Comparison of ENCODE assay signal across 8 cellular contexts in the genomic region with DNA sequence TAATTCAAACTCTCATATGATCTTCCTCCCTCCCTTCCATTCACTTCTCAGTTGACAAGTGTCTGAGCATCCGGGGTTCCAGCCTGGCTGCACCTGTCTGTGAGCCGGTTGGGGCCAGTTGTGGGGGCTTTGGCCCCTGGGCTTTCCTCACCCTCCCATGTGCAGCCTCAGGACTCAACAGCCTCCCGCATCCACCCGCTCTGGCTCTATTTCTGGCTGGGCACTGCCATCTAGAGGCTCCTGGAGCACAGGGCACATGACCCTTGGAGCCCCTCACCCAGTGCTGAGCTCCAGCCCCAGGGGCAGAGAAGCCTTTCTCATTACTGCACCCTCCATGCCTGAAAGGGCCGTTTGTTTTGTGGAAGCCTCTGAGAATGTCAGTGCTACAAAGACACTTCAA. TPM values are rescaled to one million over a fixed set of nuclear protein-coding genes. Genes with fewer than 3 reads are reported as not detected.
DNase-seq lines count a peak whose midpoint lies in the region; ATAC-seq and FAIRE-seq lines count a peak whose summit lies in the region.

No MANE protein-coding gene starts in this region.

- peaks cover 0 to 34% (median 8%) of the 10 kb centered on the region in 11 experiments; a peak in 11 of 22 replicates for H4K20me1 ChIP-seq in BLaER1 treated with 17β-estradiol and CSF1 and Interleukin-3, amounts not matched to agents 10 nM and 100 nM

- no peak overlapping the region for H3K4me3 ChIP-seq in BLaER1 treated with 17β-estradiol and CSF1 and Interleukin-3, amounts not matched to agents 10 nM and 100 nM

- no peaks in the 10 kb centered on the region for H3K9me3 ChIP-seq in BLaER1 treated with 17β-estradiol and CSF1 and Interleukin-3, amounts not matched to agents 10 nM and 100 nM (replicated peaks in 1 of 11)

- H3K27me3 ChIP-seq in BLaER1 treated with 17β-estradiol and CSF1 and Interleukin-3, amounts not matched to agents 10 nM and 100 nM, result no peaks in the 10 kb centered on the region

- H3K27ac ChIP-seq in BLaER1 treated with 17β-estradiol and CSF1 and Interleukin-3, amounts not matched to agents 10 nM and 100 nM, result peak overlapping the region in 4 of 11 experiments; percentile 5 to 60 (median 34); a peak in 1 of 22 replicates

- DNase-seq in GM19239 (ENCODE audit: insufficient read length, low spot score), result peak; percentile 22
- peak; percentile 79 for DNase-seq in HTR-8/SVneo (ENCODE audit: insufficient read length, low spot score)
- peak; percentile 69 for DNase-seq in RKO (ENCODE audit: low spot score)
- DNase-seq in activated effector memory CD4-positive, alpha-beta T cell treated with anti-CD3 and anti-CD28 coated beads, Interleukin-2, amount 50 U/mL, for 16 hours, result peak; percentile 82
- peak in 41 of 42 donors; percentile 25 to 79 (median 55) for DNase-seq in head of caudate nucleus
- peak; percentile 60 for DNase-seq in sciatic nerve (ENCODE audit: low spot score)

- intact Hi-C loops in head of caudate nucleus (cut with DNase I) (no loop called here), sciatic nerve (cut with DNase I) (no loop called here)

- H3K4me2 ChIP-seq in BLaER1 treated with 17β-estradiol and CSF1 and Interleukin-3, amounts not matched to agents 10 nM and 100 nM, result peak overlapping the region in 9 of 11 experiments; percentile 57 to 95 (median 84); a peak in 17 of 22 replicates

- ATAC-seq in sciatic nerve (peak; percentile 70), GM18520 (IDR thresholded peaks at IDR 0.05; ENCODE audit: unreplicated experiment) (no peak)

- H3K9ac ChIP-seq in BLaER1 treated with 17β-estradiol and CSF1 and Interleukin-3, amounts not matched to agents 10 nM and 100 nM, result peak overlapping the region in 2 of 11 experiments; percentile 19 to 56; a peak in 2 of 22 replicates

- H3K4me1 ChIP-seq in BLaER1 treated with 17β-estradiol and CSF1 and Interleukin-3, amounts not matched to agents 10 nM and 100 nM, result peaks cover 21 to 78% (median 61%) of the 10 kb centered on the region in 10 experiments

- no peaks in the 10 kb centered on the region for H3K36me3 ChIP-seq in BLaER1 treated with 17β-estradiol and CSF1 and Interleukin-3, amounts not matched to agents 10 nM and 100 nM

- peak; percentile 70 for FAIRE-seq in GM19239 (lab: Jason Lieb, UNC)
- no peak for FAIRE-seq in HTR-8/SVneo (lab: Jason Lieb, UNC)

RNA-seq across cellular contexts. Expression of a gene that starts 43.3 kb away (rescaled TPM):
- total RNA-seq in sciatic nerve, result 54.4 TPM

Comparison
In these comparisons a context has a peak if more than half of its experiments do, and no peak if none do; other contexts are left out.
1. DNase-seq: peak in every context shown above with its lines; median percentile 82 in activated effector memory CD4-positive, alpha-beta T cell treated with anti-CD3 and anti-CD28 coated beads, Interleukin-2, amount 50 U/mL, for 16 hours; 79 in HTR-8/SVneo; 69 in RKO; 60 in sciatic nerve; 55 in head of caudate nucleus; 22 in GM19239.